7 cellular contexts compared by ENCODE assay signal in genomic region chr10:97686301-97686961, GRCh38. TPM values are rescaled to one million over a fixed set of nuclear protein-coding genes. Genes with fewer than 3 reads are reported as not detected.
DNase-seq lines count a peak whose midpoint lies in the region; ATAC-seq, FAIRE-seq and TF ChIP-seq lines count a peak whose summit lies in the region.

No MANE protein-coding gene starts in this region.

- H3K9me1 ChIP-seq in endothelial cell of umbilical vein (replicated peaks; ENCODE audit: control insufficient read depth, extremely low read depth, insufficient read depth, low read length), result no peaks in the 10 kb centered on the region

- POLR2A ChIA-PET in endothelial cell of umbilical vein (lab: Charles Lee), result interaction anchor here (1.0 to 1.7 kb wide), 5 partner anchors 9 to 28 kb away, joined by 3 to 6 read pairs (median 4); no protein-coding TSS in a partner anchor

- peak overlapping the region; percentile 76 to 80 for H3K27ac Mint-ChIP-seq in natural killer cell

- CTCF ChIA-PET in endothelial cell of umbilical vein (lab: Charles Lee), result interaction anchor here (0.9 to 5.8 kb wide), 11 partner anchors 8 to 50 kb away, joined by 3 to 49 read pairs (median 10); partner anchors contain the start of genes MARVELD1 and ZFYVE27

- intact Hi-C loops in endothelial cell of umbilical vein (cut with micrococcal nuclease) (loop anchor here (2.0 kb wide), 1 partner anchor 50 kb away; the partner anchor contains the start of gene ZFYVE27), natural killer cell (cut with micrococcal nuclease) (loop anchor here (2.0 kb wide), 3 partner anchors 38 to 50 kb away; partner anchors contain the start of genes PI4K2A and ZFYVE27)

- DNase-seq in RKO (ENCODE audit: low spot score) (peak; percentile 46), endothelial cell of umbilical vein (ENCODE audit: low read depth, low spot score) (no peak), natural killer cell (no peak), T1000 (lab: John Stamatoyannopoulos, UW) (no peak), NCI-H226 (no peak)

- no peak for TF ChIP-seq CTCF in endothelial cell of umbilical vein (IDR thresholded peaks at IDR 0.05; ENCODE audit: extremely low read depth in 1 of 2, insufficient read depth in 1 of 2, low read depth in 1 of 2, low read length in 2 of 2)
- no peak for TF ChIP-seq CTCF in natural killer cell (IDR thresholded peaks at IDR 0.05)

- H3K27me3 Mint-ChIP-seq in natural killer cell (ENCODE audit: low read depth in 2 of 2), result no peaks in the 10 kb centered on the region

- TF ChIP-seq POLR2A in endothelial cell of umbilical vein (IDR thresholded peaks at IDR 0.05; ENCODE audit: low read depth, low read length), result no peak

- no peaks in the 10 kb centered on the region for H3K9me3 ChIP-seq in endothelial cell of umbilical vein (replicated peaks; ENCODE audit: control insufficient read depth, insufficient read depth, low read length)

- H2AFZ ChIP-seq in endothelial cell of umbilical vein (ENCODE audit: low read depth, low read length), result peak overlapping the region; percentile 92

- peak overlapping the region; percentile 70 for H3K4me2 ChIP-seq in endothelial cell of umbilical vein (ENCODE audit: insufficient read depth, low read length)

- ATAC-seq in GM21529 (IDR thresholded peaks at IDR 0.05; ENCODE audit: unreplicated experiment), result peak; percentile 16
- ATAC-seq in natural killer cell, result peak in 1 of 3 donors; percentile 2
- ATAC-seq in HG03432 (IDR thresholded peaks at IDR 0.05; ENCODE audit: unreplicated experiment), result no peak

- H3K4me3 Mint-ChIP-seq in natural killer cell, result peak overlapping the region; percentile 85

- peak overlapping the region; percentile 41 to 62 (median 60) for H3K4me3 ChIP-seq in endothelial cell of umbilical vein (replicated peaks in 1 of 3; ENCODE audit: insufficient read depth in 1 of 3, low read depth in 1 of 3, low read length in 3 of 3)

- no peak for FAIRE-seq in endothelial cell of umbilical vein (lab: Jason Lieb, UNC)

- BruUV-seq in endothelial cell of umbilical vein (replicated peaks; lab: Mats Ljungman, UMichigan), result TSS peak; percentile 23

- H3K9ac ChIP-seq in endothelial cell of umbilical vein (replicated peaks; ENCODE audit: extremely low read depth, insufficient read depth, low read length), result peak overlapping the region; percentile 46

- H3K4me1 ChIP-seq in endothelial cell of umbilical vein (ENCODE audit: control insufficient read depth, extremely low read depth, insufficient read depth, low read length), result peaks cover 16% of the 10 kb centered on the region

- dilution Hi-C loops in endothelial cell of umbilical vein (cut with MboI; ENCODE audit: extremely low pct_ligation_motif_present, low sequenced_read_pairs), result no loop called here

- H3K36me3 ChIP-seq in endothelial cell of umbilical vein (ENCODE audit: control insufficient read depth in 2 of 2, extremely low read depth in 1 of 2, insufficient read depth in 2 of 2, low read length in 2 of 2), result no peaks in the 10 kb centered on the region

- no peaks in the 10 kb centered on the region for H4K20me1 ChIP-seq in endothelial cell of umbilical vein (replicated peaks; ENCODE audit: control insufficient read depth, extremely low read depth, insufficient read depth, low read length)

- H3K27me3 ChIP-seq in endothelial cell of umbilical vein (ENCODE audit: control insufficient read depth in 2 of 2, insufficient read depth in 2 of 2, low read length in 2 of 2), result no peaks in the 10 kb centered on the region

- H3K4me1 Mint-ChIP-seq in natural killer cell, result peaks cover 9 to 18% of the 10 kb centered on the region in 2 donors

- H3K79me2 ChIP-seq in endothelial cell of umbilical vein (ENCODE audit: control insufficient read depth, insufficient read depth, low read length), result no peaks in the 10 kb centered on the region

- peak overlapping the region; percentile 35 for H3K27ac ChIP-seq in endothelial cell of umbilical vein (ENCODE audit: insufficient read depth, low read depth, low read length)

- H3K9me3 Mint-ChIP-seq in natural killer cell, result no peaks in the 10 kb centered on the region

- H3K36me3 Mint-ChIP-seq in natural killer cell, result no peaks in the 10 kb centered on the region

TF ChIP-seq in endothelial cell of umbilical vein, 7 proteins besides CTCF, POLR2A, EP300 and RAD21:
- no peak for TF ChIP-seq FOS (IDR thresholded peaks at IDR 0.05; ENCODE audit: borderline replicate concordance, insufficient read depth, low read length)
- TF ChIP-seq POLR2AphosphoS5 (IDR thresholded peaks at IDR 0.05; ENCODE audit: insufficient read depth, low read depth, low read length), result no peak
- no peak for TF ChIP-seq JUN (IDR thresholded peaks at IDR 0.05; ENCODE audit: borderline replicate concordance, insufficient read depth, insufficient read length, low read depth)
- TF ChIP-seq MYC (IDR thresholded peaks at IDR 0.05; ENCODE audit: low read depth, low read length), result no peak
- no peak for TF ChIP-seq EZH2 (IDR thresholded peaks at IDR 0.05; ENCODE audit: borderline replicate concordance, low read depth, low read length, severe bottlenecking)
- no peak for TF ChIP-seq GATA2 (IDR thresholded peaks at IDR 0.05; ENCODE audit: insufficient read depth, insufficient read length, low read depth, low read length)
- no peak for TF ChIP-seq MAX (IDR thresholded peaks at IDR 0.05; ENCODE audit: insufficient read depth, insufficient read length)

RNA-seq across cellular contexts. Expression of gene AVPI1, which starts 0.6 kb away (rescaled TPM):
- total RNA-seq in endothelial cell of umbilical vein (2.4 and 3.0 TPM in 2 replicates), natural killer cell (1 to 10 TPM; 6.1 to 8.4 (median 6.8) TPM)
- polyA plus RNA-seq in endothelial cell of umbilical vein, result 3.7 and 5.9 TPM in 2 replicates
- 2.8 and 3.7 TPM in 2 replicates for polyA plus RNA-seq in endothelial cell of umbilical vein (2011; cell fraction: cytosol; rRNA removed)
- polyA plus RNA-seq in endothelial cell of umbilical vein (2011; cell fraction: nucleus; rRNA removed), result 1.4 and 1.7 TPM in 2 replicates
- 3.7 and 4.9 TPM in 2 replicates for polyA plus RNA-seq in endothelial cell of umbilical vein (2012)
- 1.7 and 3.5 TPM in 2 replicates for polyA minus RNA-seq in endothelial cell of umbilical vein
- polyA minus RNA-seq in endothelial cell of umbilical vein (2011; cell fraction: cytosol; rRNA and poly(A)+ RNA removed), result 131 TPM
- 1.9 and 2.7 TPM in 2 replicates for polyA minus RNA-seq in endothelial cell of umbilical vein (2011; cell fraction: nucleus; rRNA and poly(A)+ RNA removed)

RNA-seq across cellular contexts. Expression of gene MARVELD1, which starts 27.1 kb away (rescaled TPM):
- total RNA-seq in endothelial cell of umbilical vein (69.5 and 78.3 TPM in 2 replicates), natural killer cell (under 1 TPM; 0.40 to 0.84 (median 0.40) TPM)
- polyA plus RNA-seq in endothelial cell of umbilical vein, result 67.3 and 72.5 TPM in 2 replicates
- polyA plus RNA-seq in endothelial cell of umbilical vein (2011; cell fraction: cytosol; rRNA removed), result 74.6 and 74.8 TPM in 2 replicates
- polyA plus RNA-seq in endothelial cell of umbilical vein (2011; cell fraction: nucleus; rRNA removed), result 29.7 and 30.0 TPM in 2 replicates
- polyA plus RNA-seq in endothelial cell of umbilical vein (2012), result 82.4 and 98.3 TPM in 2 replicates
- 36.6 and 38.0 TPM in 2 replicates for polyA minus RNA-seq in endothelial cell of umbilical vein
- 23.0 TPM for polyA minus RNA-seq in endothelial cell of umbilical vein (2011; cell fraction: cytosol; rRNA and poly(A)+ RNA removed)
- polyA minus RNA-seq in endothelial cell of umbilical vein (2011; cell fraction: nucleus; rRNA and poly(A)+ RNA removed), result 16.4 and 17.7 TPM in 2 replicates

RNA-seq across cellular contexts. Expression of gene PI4K2A, which starts 46.0 kb away (rescaled TPM):
- total RNA-seq in endothelial cell of umbilical vein (19.7 and 20.4 TPM in 2 replicates), natural killer cell (10 to 100 TPM; 41.3 to 66.1 (median 60.0) TPM)
- 23.8 and 24.6 TPM in 2 replicates for polyA plus RNA-seq in endothelial cell of umbilical vein
- polyA plus RNA-seq in endothelial cell of umbilical vein (2011; cell fraction: cytosol; rRNA removed), result 21.2 and 21.6 TPM in 2 replicates
- 19.4 and 20.6 TPM in 2 replicates for polyA plus RNA-seq in endothelial cell of umbilical vein (2011; cell fraction: nucleus; rRNA removed)
- 19.1 and 20.4 TPM in 2 replicates for polyA plus RNA-seq in endothelial cell of umbilical vein (2012)
- 21.0 and 24.8 TPM in 2 replicates for polyA minus RNA-seq in endothelial cell of umbilical vein
- 9.7 TPM for polyA minus RNA-seq in endothelial cell of umbilical vein (2011; cell fraction: cytosol; rRNA and poly(A)+ RNA removed)
- polyA minus RNA-seq in endothelial cell of umbilical vein (2011; cell fraction: nucleus; rRNA and poly(A)+ RNA removed), result 7.5 and 9.6 TPM in 2 replicates

RNA-seq across cellular contexts. Expression of gene ZFYVE27, which starts 50.5 kb away (rescaled TPM):
- total RNA-seq in endothelial cell of umbilical vein, result 23.7 and 24.2 TPM in 2 replicates
- 16.3 and 17.4 TPM in 2 replicates for polyA plus RNA-seq in endothelial cell of umbilical vein
- polyA plus RNA-seq in endothelial cell of umbilical vein (2011; cell fraction: cytosol; rRNA removed), result 12.2 and 15.0 TPM in 2 replicates
- 82.0 and 82.2 TPM in 2 replicates for polyA plus RNA-seq in endothelial cell of umbilical vein (2011; cell fraction: nucleus; rRNA removed)
- polyA plus RNA-seq in endothelial cell of umbilical vein (2012), result 14.8 and 15.0 TPM in 2 replicates
- 23.1 and 24.9 TPM in 2 replicates for polyA minus RNA-seq in endothelial cell of umbilical vein
- 10.0 TPM for polyA minus RNA-seq in endothelial cell of umbilical vein (2011; cell fraction: cytosol; rRNA and poly(A)+ RNA removed)
- 25.1 and 37.1 TPM in 2 replicates for polyA minus RNA-seq in endothelial cell of umbilical vein (2011; cell fraction: nucleus; rRNA and poly(A)+ RNA removed)
- total RNA-seq in natural killer cell, result 10 to 100 TPM; 63.0 to 82.8 (median 76.4) TPM

RNA-seq across cellular contexts. Expression of gene MORN4, which starts 53.1 kb away (rescaled TPM):
- total RNA-seq in endothelial cell of umbilical vein, result 8.4 and 12.2 TPM in 2 replicates
- polyA plus RNA-seq in endothelial cell of umbilical vein, result 11.8 and 13.9 TPM in 2 replicates
- polyA plus RNA-seq in endothelial cell of umbilical vein (2011; cell fraction: cytosol; rRNA removed), result 15.7 and 17.0 TPM in 2 replicates
- 5.0 and 7.3 TPM in 2 replicates for polyA plus RNA-seq in endothelial cell of umbilical vein (2011; cell fraction: nucleus; rRNA removed)
- polyA plus RNA-seq in endothelial cell of umbilical vein (2012), result 9.9 and 12.3 TPM in 2 replicates
- 5.2 and 9.8 TPM in 2 replicates for polyA minus RNA-seq in endothelial cell of umbilical vein
- 0.72 TPM for polyA minus RNA-seq in endothelial cell of umbilical vein (2011; cell fraction: cytosol; rRNA and poly(A)+ RNA removed)
- polyA minus RNA-seq in endothelial cell of umbilical vein (2011; cell fraction: nucleus; rRNA and poly(A)+ RNA removed), result 0.72 and 1.1 TPM in 2 replicates
- total RNA-seq in natural killer cell, result 1 to 10 TPM in 2 of 3 donors, under 1 TPM in 1; 0.14 to 2.0 (median 1.6) TPM

Comparison
In these comparisons a context has a peak if more than half of its experiments do, and no peak if none do; other contexts are left out.
1. RNA of gene MARVELD1, which starts 27.1 kb away (total RNA-seq): 69.5 to 78.3 TPM in endothelial cell of umbilical vein; 0.40 to 0.84 TPM in natural killer cell; every median in the first group is over 10 times any median in the second.